1 cellular context compared by ENCODE assay signal in the genomic region with DNA sequence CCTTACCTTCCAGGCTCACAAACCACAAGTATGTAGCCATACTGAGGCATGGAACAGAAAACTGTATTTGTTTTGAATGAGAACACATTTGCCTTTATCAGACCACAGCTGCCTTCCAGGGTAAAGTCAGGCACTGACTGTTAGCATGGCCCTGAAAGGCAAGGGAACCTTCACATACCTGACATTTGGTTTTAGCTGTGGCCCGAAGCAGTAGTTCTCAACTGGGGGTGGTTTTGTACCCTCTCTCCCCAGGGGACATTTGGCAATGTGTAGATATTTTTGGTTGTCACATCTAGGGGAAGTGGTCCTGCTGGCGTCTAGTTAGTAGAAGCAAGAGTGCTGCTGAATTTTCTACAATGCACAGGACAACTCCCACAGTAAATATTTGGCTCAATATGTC.
TF ChIP-seq lines count a peak whose summit lies in the region.

No MANE protein-coding gene starts in this region.

TF ChIP-seq in GM12878, 131 proteins besides CTCF, POLR2A, EP300 and RAD21:
- TF ChIP-seq HDAC6 (IDR thresholded peaks at IDR 0.05; ENCODE audit: unreplicated experiment): peak; percentile 30
- TF ChIP-seq CBFB (IDR thresholded peaks at IDR 0.05; ENCODE audit: low read depth): peak; percentile 17; the same call in 1 of the 2 replicates
- no peak for TF ChIP-seq RFX5 (IDR thresholded peaks at IDR 0.05; ENCODE audit: low read depth, low read length)
- TF ChIP-seq, protein P1, sequence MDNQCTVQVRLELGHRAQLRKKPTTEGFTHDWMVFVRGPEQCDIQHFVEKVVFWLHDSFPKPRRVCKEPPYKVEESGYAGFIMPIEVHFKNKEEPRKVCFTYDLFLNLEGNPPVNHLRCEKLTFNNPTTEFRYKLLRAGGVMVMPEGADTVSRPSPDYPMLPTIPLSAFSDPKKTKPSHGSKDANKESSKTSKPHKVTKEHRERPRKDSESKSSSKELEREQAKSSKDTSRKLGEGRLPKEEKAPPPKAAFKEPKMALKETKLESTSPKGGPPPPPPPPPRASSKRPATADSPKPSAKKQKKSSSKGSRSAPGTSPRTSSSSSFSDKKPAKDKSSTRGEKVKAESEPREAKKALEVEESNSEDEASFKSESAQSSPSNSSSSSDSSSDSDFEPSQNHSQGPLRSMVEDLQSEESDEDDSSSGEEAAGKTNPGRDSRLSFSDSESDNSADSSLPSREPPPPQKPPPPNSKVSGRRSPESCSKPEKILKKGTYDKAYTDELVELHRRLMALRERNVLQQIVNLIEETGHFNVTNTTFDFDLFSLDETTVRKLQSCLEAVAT (IDR thresholded peaks at IDR 0.05): 0 out of 2 replicates have a peak, but pooled peaks have one; percentile 14
- TF ChIP-seq ZZZ3 (IDR thresholded peaks at IDR 0.05; ENCODE audit: control insufficient read depth, insufficient read length, low read depth): no peak
- TF ChIP-seq CHD2 (IDR thresholded peaks at IDR 0.05; ENCODE audit: borderline replicate concordance, low read depth, low read length): 0 out of 2 replicates have a peak, but pooled peaks have one; percentile 33
- TF ChIP-seq, protein P2, sequence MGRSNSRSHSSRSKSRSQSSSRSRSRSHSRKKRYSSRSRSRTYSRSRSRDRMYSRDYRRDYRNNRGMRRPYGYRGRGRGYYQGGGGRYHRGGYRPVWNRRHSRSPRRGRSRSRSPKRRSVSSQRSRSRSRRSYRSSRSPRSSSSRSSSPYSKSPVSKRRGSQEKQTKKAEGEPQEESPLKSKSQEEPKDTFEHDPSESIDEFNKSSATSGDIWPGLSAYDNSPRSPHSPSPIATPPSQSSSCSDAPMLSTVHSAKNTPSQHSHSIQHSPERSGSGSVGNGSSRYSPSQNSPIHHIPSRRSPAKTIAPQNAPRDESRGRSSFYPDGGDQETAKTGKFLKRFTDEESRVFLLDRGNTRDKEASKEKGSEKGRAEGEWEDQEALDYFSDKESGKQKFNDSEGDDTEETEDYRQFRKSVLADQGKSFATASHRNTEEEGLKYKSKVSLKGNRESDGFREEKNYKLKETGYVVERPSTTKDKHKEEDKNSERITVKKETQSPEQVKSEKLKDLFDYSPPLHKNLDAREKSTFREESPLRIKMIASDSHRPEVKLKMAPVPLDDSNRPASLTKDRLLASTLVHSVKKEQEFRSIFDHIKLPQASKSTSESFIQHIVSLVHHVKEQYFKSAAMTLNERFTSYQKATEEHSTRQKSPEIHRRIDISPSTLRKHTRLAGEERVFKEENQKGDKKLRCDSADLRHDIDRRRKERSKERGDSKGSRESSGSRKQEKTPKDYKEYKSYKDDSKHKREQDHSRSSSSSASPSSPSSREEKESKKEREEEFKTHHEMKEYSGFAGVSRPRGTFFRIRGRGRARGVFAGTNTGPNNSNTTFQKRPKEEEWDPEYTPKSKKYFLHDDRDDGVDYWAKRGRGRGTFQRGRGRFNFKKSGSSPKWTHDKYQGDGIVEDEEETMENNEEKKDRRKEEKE (IDR thresholded peaks at IDR 0.05): 0 out of 2 replicates have a peak, but pooled peaks have one; percentile 37
- TF ChIP-seq, protein P3, sequence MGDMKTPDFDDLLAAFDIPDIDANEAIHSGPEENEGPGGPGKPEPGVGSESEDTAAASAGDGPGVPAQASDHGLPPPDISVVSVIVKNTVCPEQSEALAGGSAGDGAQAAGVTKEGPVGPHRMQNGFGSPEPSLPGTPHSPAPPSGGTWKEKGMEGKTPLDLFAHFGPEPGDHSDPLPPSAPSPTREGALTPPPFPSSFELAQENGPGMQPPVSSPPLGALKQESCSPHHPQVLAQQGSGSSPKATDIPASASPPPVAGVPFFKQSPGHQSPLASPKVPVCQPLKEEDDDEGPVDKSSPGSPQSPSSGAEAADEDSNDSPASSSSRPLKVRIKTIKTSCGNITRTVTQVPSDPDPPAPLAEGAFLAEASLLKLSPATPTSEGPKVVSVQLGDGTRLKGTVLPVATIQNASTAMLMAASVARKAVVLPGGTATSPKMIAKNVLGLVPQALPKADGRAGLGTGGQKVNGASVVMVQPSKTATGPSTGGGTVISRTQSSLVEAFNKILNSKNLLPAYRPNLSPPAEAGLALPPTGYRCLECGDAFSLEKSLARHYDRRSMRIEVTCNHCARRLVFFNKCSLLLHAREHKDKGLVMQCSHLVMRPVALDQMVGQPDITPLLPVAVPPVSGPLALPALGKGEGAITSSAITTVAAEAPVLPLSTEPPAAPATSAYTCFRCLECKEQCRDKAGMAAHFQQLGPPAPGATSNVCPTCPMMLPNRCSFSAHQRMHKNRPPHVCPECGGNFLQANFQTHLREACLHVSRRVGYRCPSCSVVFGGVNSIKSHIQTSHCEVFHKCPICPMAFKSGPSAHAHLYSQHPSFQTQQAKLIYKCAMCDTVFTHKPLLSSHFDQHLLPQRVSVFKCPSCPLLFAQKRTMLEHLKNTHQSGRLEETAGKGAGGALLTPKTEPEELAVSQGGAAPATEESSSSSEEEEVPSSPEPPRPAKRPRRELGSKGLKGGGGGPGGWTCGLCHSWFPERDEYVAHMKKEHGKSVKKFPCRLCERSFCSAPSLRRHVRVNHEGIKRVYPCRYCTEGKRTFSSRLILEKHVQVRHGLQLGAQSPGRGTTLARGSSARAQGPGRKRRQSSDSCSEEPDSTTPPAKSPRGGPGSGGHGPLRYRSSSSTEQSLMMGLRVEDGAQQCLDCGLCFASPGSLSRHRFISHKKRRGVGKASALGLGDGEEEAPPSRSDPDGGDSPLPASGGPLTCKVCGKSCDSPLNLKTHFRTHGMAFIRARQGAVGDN (IDR thresholded peaks at IDR 0.05): peak; percentile 57; the same call in 1 of the 2 replicates
- TF ChIP-seq SREBF1 (IDR thresholded peaks at IDR 0.05; ENCODE audit: low read length): no peak
- 0 out of 3 replicates have a peak, but pooled peaks have one; percentile 49 for TF ChIP-seq POU2F2 (IDR thresholded peaks at IDR 0.05; ENCODE audit: borderline replicate concordance, low read depth, low read length)
- peak; percentile 39; the same call in 1 of the 2 replicates for TF ChIP-seq SPI1 (IDR thresholded peaks at IDR 0.05; ENCODE audit: borderline replicate concordance, insufficient read depth, low read depth, low read length)
- peak; percentile 30 for TF ChIP-seq SMAD1 (IDR thresholded peaks at IDR 0.05; ENCODE audit: low read depth, partially characterized antibody)
- TF ChIP-seq BACH1 (IDR thresholded peaks at IDR 0.05; ENCODE audit: borderline replicate concordance): 0 out of 2 replicates have a peak, but pooled peaks have one; percentile 21
- TF ChIP-seq RB1 (IDR thresholded peaks at IDR 0.05; ENCODE audit: borderline replicate concordance): no peak
- peak; percentile 81 for TF ChIP-seq MEF2B (IDR thresholded peaks at IDR 0.05; ENCODE audit: partially characterized antibody, poor library complexity, severe bottlenecking)
- peak; percentile 87 for TF ChIP-seq POLR2AphosphoS5 (IDR thresholded peaks at IDR 0.05; ENCODE audit: low read length)
- peak; percentile 37; the same call in 1 of the 2 replicates for TF ChIP-seq PAX5 (IDR thresholded peaks at IDR 0.05; ENCODE audit: borderline replicate concordance, low read depth, low read length)
- TF ChIP-seq WRNIP1 (IDR thresholded peaks at IDR 0.05; ENCODE audit: borderline replicate concordance, low read depth, low read length): no peak
- TF ChIP-seq RUNX3 (IDR thresholded peaks at IDR 0.05; ENCODE audit: low read length): 0 out of 2 replicates have a peak, but pooled peaks have one; percentile 19
- TF ChIP-seq POLR2AphosphoS2 (IDR thresholded peaks at IDR 0.05; ENCODE audit: low read depth, low read length): peak; percentile 68
